Comparison of ENCODE assay signal across 15 cellular contexts in the genomic region with DNA sequence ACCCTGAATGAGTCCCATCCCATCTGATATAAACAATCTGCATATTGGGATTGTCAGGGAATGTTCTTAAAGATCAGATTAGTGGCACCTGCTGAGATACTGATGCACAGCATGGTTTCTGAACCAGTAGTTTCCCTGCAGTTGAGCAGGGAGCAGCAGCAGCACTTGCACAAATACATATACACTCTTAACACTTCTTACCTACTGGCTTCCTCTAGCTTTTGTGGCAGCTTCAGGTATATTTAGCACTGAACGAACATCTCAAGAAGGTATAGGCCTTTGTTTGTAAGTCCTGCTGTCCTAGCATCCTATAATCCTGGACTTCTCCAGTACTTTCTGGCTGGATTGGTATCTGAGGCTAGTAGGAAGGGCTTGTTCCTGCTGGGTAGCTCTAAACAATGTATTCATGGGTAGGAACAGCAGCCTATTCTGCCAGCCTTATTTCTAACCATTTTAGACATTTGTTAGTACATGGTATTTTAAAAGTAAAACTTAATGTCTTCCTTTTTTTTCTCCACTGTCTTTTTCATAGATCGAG. TPM values are rescaled to one million over a fixed set of nuclear protein-coding genes. Genes with fewer than 3 reads are reported as not detected.
A peak's percentile ranks its signal among the peaks of the same experiment; 100 is the strongest.
DNase-seq lines count a peak whose midpoint lies in the region; ATAC-seq and TF ChIP-seq lines count a peak whose summit lies in the region.
"Had no signal": no experiment of that assay in that cellular context is flagged by ENCODE, and none has a peak within 500 bp of the region (broad histone marks: within the 10 kb centered on the region; RNA-seq: fewer than 3 reads in every experiment).

No MANE protein-coding gene starts in this region.

- H3K9me3 ChIP-seq in muscle layer of duodenum (ENCODE audit: control insufficient read depth in 1 of 2, low read length in 2 of 2) (no peaks in the 10 kb centered on the region), tibial nerve (no peaks in the 10 kb centered on the region)
- H3K9me3 ChIP-seq: sigmoid colon had no signal

- H3K27ac Mint-ChIP-seq in CD14-positive monocyte, result peak overlapping the region in 4 of 7 donors; percentile 36 to 100 (median 82)
- H3K27ac Mint-ChIP-seq in activated CD8-positive, alpha-beta T cell treated with anti-CD3 and anti-CD28 coated beads, Interleukin-2, amount 10 ng/mL, durations not matched to agents 7 days and 5 days, result peak overlapping the region; percentile 91

- H3K4me1 ChIP-seq in muscle layer of duodenum (ENCODE audit: control insufficient read depth in 1 of 2, insufficient read depth in 2 of 2, low read length in 2 of 2) (peaks cover 6 to 15% of the 10 kb centered on the region in 2 donors), tibial nerve (peaks cover 0 to 37% (median 24%) of the 10 kb centered on the region in 4 donors)

- H3K27me3 Mint-ChIP-seq in CD14-positive monocyte (ENCODE audit: low read depth in 3 of 3), result peaks cover 2 to 9% (median 4%) of the 10 kb centered on the region in 3 donors
- H3K27me3 Mint-ChIP-seq in activated CD8-positive, alpha-beta T cell treated with anti-CD3 and anti-CD28 coated beads, Interleukin-2, amount 10 ng/mL, durations not matched to agents 7 days and 5 days (ENCODE audit: low read depth), result no peaks in the 10 kb centered on the region

- ATAC-seq in activated CD8-positive, alpha-beta T cell treated with anti-CD3 and anti-CD28 coated beads, Interleukin-2, amount 10 ng/mL, durations not matched to agents 7 days and 5 days, result no peak
- no peak for ATAC-seq in HG03097 (IDR thresholded peaks at IDR 0.05; ENCODE audit: low FRiP score, unreplicated experiment)
- ATAC-seq: HepG2, Panc1 had no signal

- H3K36me3 Mint-ChIP-seq in CD14-positive monocyte, result peaks cover 73 to 78% of the 10 kb centered on the region in 2 donors
- H3K36me3 Mint-ChIP-seq in activated CD8-positive, alpha-beta T cell treated with anti-CD3 and anti-CD28 coated beads, Interleukin-2, amount 10 ng/mL, durations not matched to agents 7 days and 5 days (ENCODE audit: low read depth), result peaks cover 90% of the 10 kb centered on the region

- 91 to 95% methylated on average over 2 of the region's 2 CpGs for WGBS in tibial nerve, 2 donors

- H3K9me3 Mint-ChIP-seq in CD14-positive monocyte, result peaks cover 0 to 15% (median 4%) of the 10 kb centered on the region in 7 donors
- H3K9me3 Mint-ChIP-seq in activated CD8-positive, alpha-beta T cell treated with anti-CD3 and anti-CD28 coated beads, Interleukin-2, amount 10 ng/mL, durations not matched to agents 7 days and 5 days (ENCODE audit: insufficient read depth), result no peaks in the 10 kb centered on the region

- peaks cover 60% of the 10 kb centered on the region for H3K4me1 Mint-ChIP-seq in CD14-positive monocyte
- H3K4me1 Mint-ChIP-seq in activated CD8-positive, alpha-beta T cell treated with anti-CD3 and anti-CD28 coated beads, Interleukin-2, amount 10 ng/mL, durations not matched to agents 7 days and 5 days (ENCODE audit: low read depth), result peaks cover 61% of the 10 kb centered on the region

- TF ChIP-seq EP300 in tibial nerve (IDR thresholded peaks at IDR 0.05), result no peak

- POLR2A ChIA-PET in activated CD8-positive, alpha-beta T cell treated with anti-CD3 and anti-CD28 coated beads, Interleukin-2, amount 10 ng/mL, durations not matched to agents 7 days and 5 days (lab: Charles Lee), result interaction anchor here (0.7 to 20.9 kb wide), 5 partner anchors 13 to 179 kb away, joined by 3 to 2005 read pairs (median 3); partner anchors contain the start of genes EIF3J, SPG11 and TRIM69

- no peak for TF ChIP-seq CTCF in CD14-positive monocyte (IDR thresholded peaks at IDR 0.05)
- no peak for TF ChIP-seq CTCF in GM06990 (IDR thresholded peaks at IDR 0.05; ENCODE audit: insufficient read depth, low read length, poor library complexity, severe bottlenecking)
- TF ChIP-seq CTCF in tibial nerve (IDR thresholded peaks at IDR 0.05), result no peak

- H3K4me3 Mint-ChIP-seq in CD14-positive monocyte, result peak overlapping the region in 1 of 2 donors; percentile 100
- peak overlapping the region; percentile 99 for H3K4me3 Mint-ChIP-seq in activated CD8-positive, alpha-beta T cell treated with anti-CD3 and anti-CD28 coated beads, Interleukin-2, amount 10 ng/mL, durations not matched to agents 7 days and 5 days

- H3K27me3 ChIP-seq in GM06990 (replicated peaks; ENCODE audit: control insufficient read depth, insufficient read depth, low read length) (no peaks in the 10 kb centered on the region), muscle layer of duodenum (ENCODE audit: low read depth, low read length) (no peaks in the 10 kb centered on the region), tibial nerve (no peaks in the 10 kb centered on the region)
- H3K27me3 ChIP-seq: sigmoid colon had no signal

- peak overlapping the region; percentile 99 for H3K4me3 ChIP-seq in GM06990 (replicated peaks; ENCODE audit: low read depth, low read length)
- H3K4me3 ChIP-seq in muscle layer of duodenum (ENCODE audit: low read depth in 1 of 2, low read length in 2 of 2), result peak overlapping the region in 1 of 2 donors; percentile 14
- H3K4me3 ChIP-seq in tibial nerve, result no peak overlapping the region
- H3K4me3 ChIP-seq: sigmoid colon had no signal

- intact Hi-C loops in CD14-positive monocyte (cut with micrococcal nuclease), result loop anchor here in 1 of 2 donors (1.0 to 5.0 kb wide), 2 partner anchors 7 to 179 kb away; partner anchors contain the start of gene EIF3J

- DNase-seq in CD14-positive monocyte (ENCODE audit: low spot score) (no peak), GM06990 (ENCODE audit: extremely low read depth, insufficient read length) (no peak), NAMALWA (ENCODE audit: low spot score) (no peak), tibial nerve (ENCODE audit: low spot score in 2 of 2) (no peak), amniotic stem cell (lab: John Stamatoyannopoulos, UW) (no peak)
- no peak for DNase-seq in activated CD8-positive, alpha-beta T cell treated with anti-CD3 and anti-CD28 coated beads, Interleukin-2, amount 10 ng/mL, durations not matched to agents 7 days and 5 days
- DNase-seq: COR-L47; effector CD8-positive, alpha-beta T cell; foreskin fibroblast; NCI-H446; sigmoid colon had no signal

- TF ChIP-seq POLR2A in tibial nerve (IDR thresholded peaks at IDR 0.05), result no peak

- CTCF ChIA-PET in activated CD8-positive, alpha-beta T cell treated with anti-CD3 and anti-CD28 coated beads, Interleukin-2, amount 10 ng/mL, durations not matched to agents 7 days and 5 days (lab: Charles Lee), result interaction anchor here (0.5 to 18.3 kb wide), 5 partner anchors 13 to 77 kb away, joined by 3 to 476 read pairs (median 189); partner anchors contain the start of genes SPG11 and TRIM69

- H3K27ac ChIP-seq in muscle layer of duodenum (ENCODE audit: low read length) (peak overlapping the region; percentile 99), tibial nerve (peak overlapping the region in 1 of 4 donors; percentile 100)

- peaks cover 29% of the 10 kb centered on the region for H3K36me3 ChIP-seq in GM06990 (ENCODE audit: control insufficient read depth, insufficient read depth, low read length)
- peaks cover 34 to 43% of the 10 kb centered on the region in 2 donors for H3K36me3 ChIP-seq in muscle layer of duodenum (ENCODE audit: control insufficient read depth in 1 of 2, insufficient read depth in 2 of 2, low read length in 2 of 2)
- peaks cover 0 to 48% (median 20%) of the 10 kb centered on the region in 3 donors for H3K36me3 ChIP-seq in tibial nerve

RNA-seq across cellular contexts. Expression of gene B2M, which starts 4.5 kb away (rescaled TPM):
- polyA plus RNA-seq in CD14-positive monocyte, result over 10,000 TPM; 28,259 to 28,278 TPM
- 1,000 to 10,000 TPM; 6,300 to 6,473 TPM for total RNA-seq in activated CD8-positive, alpha-beta T cell treated with anti-CD3 and anti-CD28 coated beads, Interleukin-2, amount 10 ng/mL, durations not matched to agents 7 days and 5 days
- total RNA-seq in tibial nerve, result 1,000 to 10,000 TPM; 2,056 to 2,934 (median 2,402) TPM

RNA-seq across cellular contexts. Expression of gene PATL2, which starts 4.7 kb away (rescaled TPM):
- 1 to 10 TPM; 1.8 to 1.9 TPM for polyA plus RNA-seq in CD14-positive monocyte
- total RNA-seq in activated CD8-positive, alpha-beta T cell treated with anti-CD3 and anti-CD28 coated beads, Interleukin-2, amount 10 ng/mL, durations not matched to agents 7 days and 5 days, result 10 to 100 TPM; 27.4 to 29.6 TPM
- total RNA-seq in tibial nerve, result under 1 TPM; 0.30 to 0.98 (median 0.86) TPM

RNA-seq across cellular contexts. Expression of gene TRIM69, which starts 20.5 kb away (rescaled TPM):
- 10 to 100 TPM; 15.8 to 18.2 TPM for polyA plus RNA-seq in CD14-positive monocyte
- 10 to 100 TPM; 53.0 to 59.5 TPM for total RNA-seq in activated CD8-positive, alpha-beta T cell treated with anti-CD3 and anti-CD28 coated beads, Interleukin-2, amount 10 ng/mL, durations not matched to agents 7 days and 5 days
- total RNA-seq in tibial nerve, result 10 to 100 TPM; 11.7 to 27.1 (median 19.3) TPM

RNA-seq across cellular contexts. Expression of gene SPG11, which starts 52.4 kb away (rescaled TPM):
- polyA plus RNA-seq in CD14-positive monocyte, result 10 to 100 TPM; 26.4 to 50.4 TPM
- total RNA-seq in activated CD8-positive, alpha-beta T cell treated with anti-CD3 and anti-CD28 coated beads, Interleukin-2, amount 10 ng/mL, durations not matched to agents 7 days and 5 days, result 10 to 100 TPM; 73.8 to 75.8 TPM
- total RNA-seq in tibial nerve, result 100 to 1,000 TPM in 2 of 4 donors, 10 to 100 TPM in 2; 65.5 to 157 (median 96.2) TPM

Comparison
In these comparisons a context has a peak if more than half of its experiments do, and no peak if none do; other contexts are left out.
1. RNA of gene PATL2, which starts 4.7 kb away (total RNA-seq): 27.4 to 29.6 TPM in activated CD8-positive, alpha-beta T cell treated with anti-CD3 and anti-CD28 coated beads, Interleukin-2, amount 10 ng/mL, durations not matched to agents 7 days and 5 days; 0.30 to 0.98 TPM in tibial nerve; every median in the first group is over 10 times any median in the second.